Comparison of ENCODE assay signal across 16 cellular contexts in genomic region chr7:72919256-72919775, GRCh38. TPM values are rescaled to one million over a fixed set of nuclear protein-coding genes. Genes with fewer than 3 reads are reported as not detected.
A peak's percentile ranks its signal among the peaks of the same experiment; 100 is the strongest.
DNase-seq lines count a peak whose midpoint lies in the region; ATAC-seq and TF ChIP-seq lines count a peak whose summit lies in the region.
"Had no signal": no experiment of that assay in that cellular context is flagged by ENCODE, and none has a peak within 500 bp of the region (broad histone marks: within the 10 kb centered on the region; RNA-seq: fewer than 3 reads in every experiment).

No MANE protein-coding gene starts in this region.

- peaks cover 28% of the 10 kb centered on the region for H3K4me1 Mint-ChIP-seq in HFFc6 (ENCODE audit: low read depth)
- peaks cover 16% of the 10 kb centered on the region for H3K4me1 Mint-ChIP-seq in osteocyte (ENCODE audit: unreplicated experiment)

- no peaks in the 10 kb centered on the region for H3K9me3 ChIP-seq in Peyer's patch

- H3K4me3 ChIP-seq in Peyer's patch = no peak overlapping the region

- H3K9me3 Mint-ChIP-seq in HFFc6 (no peaks in the 10 kb centered on the region), osteocyte (ENCODE audit: unreplicated experiment) (no peaks in the 10 kb centered on the region)

- peaks cover 1% of the 10 kb centered on the region; the same call in 1 of the 2 replicates for H3K27me3 Mint-ChIP-seq in HFFc6 (ENCODE audit: insufficient read depth)
- H3K27me3 Mint-ChIP-seq in osteocyte (ENCODE audit: unreplicated experiment) = no peaks in the 10 kb centered on the region

- TF ChIP-seq POLR2A in Peyer's patch (IDR thresholded peaks at IDR 0.05) = no peak

- TF ChIP-seq CTCF in HFFc6 (IDR thresholded peaks at IDR 0.05) (no peak), VCaP (conservative IDR thresholded peaks at IDR 0.05) (no peak), osteocyte (IDR thresholded peaks at IDR 0.05) (no peak), foreskin keratinocyte (conservative IDR thresholded peaks at IDR 0.05) (no peak), Peyer's patch (IDR thresholded peaks at IDR 0.05) (no peak)

- peak overlapping the region; percentile 55 for H3K27ac ChIP-seq in VCaP
- H3K27ac ChIP-seq in foreskin keratinocyte = no peak overlapping the region
- H3K27ac ChIP-seq in Peyer's patch = no peak overlapping the region

- peaks cover 15% of the 10 kb centered on the region for H3K36me3 Mint-ChIP-seq in HFFc6 (ENCODE audit: low read depth)
- H3K36me3 Mint-ChIP-seq in osteocyte (ENCODE audit: unreplicated experiment) = peaks cover 7% of the 10 kb centered on the region

- no peak for ATAC-seq in foreskin keratinocyte
- ATAC-seq in GM19351 (IDR thresholded peaks at IDR 0.05; ENCODE audit: unreplicated experiment) = no peak
- ATAC-seq: HCT116 had no signal

- DNase-seq in EH (ENCODE audit: low read depth) (peak; percentile 25), HFFc6 (peak; percentile 8), osteocyte (ENCODE audit: extremely low spot score, unreplicated experiment) (no peak), foreskin keratinocyte (no peak), Peyer's patch (no peak)
- DNase-seq: DMS 273 treated with DMSO at 0.1 percent for 48 hours, NCI-H1092, NCI-H2107, NCI-H226, NCI-H526 had no signal

- H3K4me1 ChIP-seq in foreskin keratinocyte (no peaks in the 10 kb centered on the region), Peyer's patch (peaks cover 0 to 7% (median 0%) of the 10 kb centered on the region in 4 donors)

- H3K27me3 ChIP-seq in foreskin keratinocyte (no peaks in the 10 kb centered on the region), Peyer's patch (no peaks in the 10 kb centered on the region)

- H3K27ac Mint-ChIP-seq in HFFc6 (peak overlapping the region; percentile 69), osteocyte (ENCODE audit: unreplicated experiment) (peak overlapping the region; percentile 4)

- H3K36me3 ChIP-seq in Peyer's patch = no peaks in the 10 kb centered on the region

- H3K4me3 Mint-ChIP-seq in HFFc6 (no peak overlapping the region), osteocyte (ENCODE audit: unreplicated experiment) (no peak overlapping the region)

RNA-seq across cellular contexts. Expression of gene POM121, which starts 5.6 kb away (rescaled TPM):
- total RNA-seq in HFFc6 (2021; fragmentation: NEBNext Ultra II Directional; extraction: Animal tissue kit (Norgen Biotek cat#: 25700)) = 10 to 100 TPM; 40.4 to 43.9 (median 42.2) TPM
- 36.8 and 37.1 TPM in 2 replicates for total RNA-seq in osteocyte
- total RNA-seq in foreskin keratinocyte = 17.4 and 19.2 TPM in 2 replicates
- polyA plus RNA-seq in foreskin keratinocyte = 8.6 and 12.7 TPM in 2 replicates
- 10 to 100 TPM; 24.0 to 47.3 (median 37.1) TPM for total RNA-seq in Peyer's patch

RNA-seq across cellular contexts. Expression of gene TRIM74, which starts 50.0 kb away (rescaled TPM):
- under 1 TPM in 1 of 6 experiments, not detected in 5; 0.21 TPM for total RNA-seq in HFFc6 (2021; fragmentation: NEBNext Ultra II Directional; extraction: Animal tissue kit (Norgen Biotek cat#: 25700))
- total RNA-seq in osteocyte = 1.5 and 1.7 TPM in 2 replicates
- total RNA-seq in foreskin keratinocyte = 0.07 TPM in 1 of 2 replicates, not detected in the other
- 0.04 TPM in 1 of 2 replicates, not detected in the other for polyA plus RNA-seq in foreskin keratinocyte
- 1 to 10 TPM in 3 of 4 donors, not detected in 1; 1.8 to 3.2 (median 1.9) TPM for total RNA-seq in Peyer's patch
- total RNA-seq: Daoy, HT-29 had no signal
- polyA plus RNA-seq: BJ had no signal

Comparison
In these comparisons a context has a peak if more than half of its experiments do, and no peak if none do; other contexts are left out.
1. DNase-seq: peak in EH (single experiment) and HFFc6 (single experiment); none in osteocyte (single experiment), foreskin keratinocyte (0 of 2) and Peyer's patch (0 of 3).